ENCODE assay signal across 21 cellular contexts in the genomic region with DNA sequence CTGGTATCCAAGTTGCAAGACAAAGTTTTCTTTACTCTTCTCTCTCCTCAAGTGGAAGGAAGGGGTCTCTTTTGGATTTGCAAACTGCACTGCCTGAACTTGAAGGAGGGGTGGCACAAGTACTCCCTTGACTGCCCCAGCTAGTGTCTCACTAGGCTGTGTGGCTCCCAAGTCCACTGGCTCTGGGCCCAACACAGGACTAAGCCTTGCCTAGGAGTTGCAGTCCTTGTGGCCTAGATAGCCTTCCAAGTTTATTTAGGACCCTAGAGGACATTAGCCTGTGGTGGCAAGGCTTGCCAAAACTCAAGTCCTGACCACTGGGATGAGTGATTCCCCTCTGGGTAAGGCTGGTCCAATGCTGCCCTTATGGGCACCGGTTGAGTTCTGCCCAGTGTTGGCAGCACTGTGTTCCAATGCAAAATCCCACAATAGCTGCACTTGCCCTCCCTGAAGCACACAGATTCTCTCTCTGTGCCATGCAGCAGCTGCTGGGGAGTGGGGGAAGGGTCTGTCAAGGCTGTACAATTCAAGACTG.
"Had no signal": no experiment of that assay in that cellular context is flagged by ENCODE, and none has a peak within 500 bp of the region (broad histone marks: within the 10 kb centered on the region; RNA-seq: fewer than 3 reads in every experiment).

No MANE protein-coding gene starts in this region.

- H2AFZ ChIP-seq: parathyroid adenoma had no signal

- H3K4me3 Mint-ChIP-seq: activated CD8-positive, alpha-beta T cell treated with anti-CD3 and anti-CD28 coated beads, Interleukin-2, amount 10 ng/mL, durations not matched to agents 7 days and 5 days; dendritic cell treated with granulocyte-macrophage colony-stimulating factor and Interleukin-4, amounts not matched to agents 40 ng/mL and 50 ng/mL, for 4 days; memory B cell; naive thymus-derived CD4-positive, alpha-beta T cell had no signal

- H3K27me3 ChIP-seq: ascending aorta, gastrocnemius medialis, heart left ventricle, left lung, sigmoid colon, spleen had no signal

- H3K9me3 ChIP-seq: gastrocnemius medialis, left lung, sigmoid colon had no signal

- H3K27ac ChIP-seq: ascending aorta, gastrocnemius medialis, left lung, parathyroid adenoma, sigmoid colon, spleen had no signal

- H3K27ac Mint-ChIP-seq: activated CD8-positive, alpha-beta T cell treated with anti-CD3 and anti-CD28 coated beads, Interleukin-2, amount 10 ng/mL, durations not matched to agents 7 days and 5 days; dendritic cell treated with granulocyte-macrophage colony-stimulating factor and Interleukin-4, amounts not matched to agents 40 ng/mL and 50 ng/mL, for 4 days; naive thymus-derived CD4-positive, alpha-beta T cell had no signal

- H3K9ac ChIP-seq: parathyroid adenoma had no signal

- H3K36me3 ChIP-seq: ascending aorta, gastrocnemius medialis, heart left ventricle, left lung, sigmoid colon, spleen had no signal

- H3K4me3 ChIP-seq: ascending aorta, gastrocnemius medialis, heart left ventricle, left lung, mucosa of descending colon, sigmoid colon, spleen had no signal

- H3K27me3 Mint-ChIP-seq: dendritic cell treated with granulocyte-macrophage colony-stimulating factor and Interleukin-4, amounts not matched to agents 40 ng/mL and 50 ng/mL, for 4 days; memory B cell had no signal

- DNase-seq: activated CD4-positive, CD25-positive, alpha-beta regulatory T cell; activated CD8-positive, alpha-beta memory T cell treated with anti-CD3 and anti-CD28 coated beads, Interleukin-2, amount 50 U/mL, for 4 hours; activated CD8-positive, alpha-beta T cell treated with anti-CD3 and anti-CD28 coated beads, Interleukin-2, amount 10 ng/mL, durations not matched to agents 7 days and 5 days; activated effector memory CD4-positive, alpha-beta T cell treated with anti-CD3 and anti-CD28 coated beads, Interleukin-2, amount 50 U/mL, for 16 hours; activated naive CD4-positive, alpha-beta T cell treated with anti-CD3 and anti-CD28 coated beads, Interleukin-2, amount 50 U/mL, for 16 hours; activated T-cell treated with anti-CD3 and anti-CD28 coated beads, Interleukin-2, amount 50 U/mL, for 48 hours; effector CD8-positive, alpha-beta T cell; gastrocnemius medialis; kidney; left lung; mucosa of descending colon; naive thymus-derived CD4-positive, alpha-beta T cell; sigmoid colon; spleen; stimulated activated CD8-positive, alpha-beta memory T cell treated with anti-CD3 and anti-CD28 coated beads, Interleukin-4, amount 100 ng/mL, for 48 hours; stimulated activated naive CD4-positive, alpha-beta T cell had no signal

- ATAC-seq: activated CD8-positive, alpha-beta T cell treated with anti-CD3 and anti-CD28 coated beads, Interleukin-2, amount 10 ng/mL, durations not matched to agents 7 days and 5 days; gastrocnemius medialis; left lung; mucosa of descending colon; naive thymus-derived CD4-positive, alpha-beta T cell had no signal

- H3K79me2 ChIP-seq: parathyroid adenoma had no signal
